In genomic region chr6:31740397-31741223, GRCh38 we compare ENCODE assay signal across 6 cellular contexts. TPM values are rescaled to one million over a fixed set of nuclear protein-coding genes. Genes with fewer than 3 reads are reported as not detected.
A peak's percentile ranks its signal among the peaks of the same experiment; 100 is the strongest.
DNase-seq lines count a peak whose midpoint lies in the region; ATAC-seq and TF ChIP-seq lines count a peak whose summit lies in the region.

No MANE protein-coding gene starts in this region.

- peaks cover 35% of the 10 kb centered on the region for H3K4me1 ChIP-seq in A673 (ENCODE audit: insufficient read depth, low read length, poor library complexity, severe bottlenecking)
- H3K4me1 ChIP-seq in endocrine pancreas (ENCODE audit: control insufficient read depth, insufficient read depth, low read length), result peaks cover 4% of the 10 kb centered on the region

- BruUV-seq in A673 (replicated peaks; lab: Mats Ljungman, UMichigan), result no TSS peak

- DNase-seq in A673 (ENCODE audit: low spot score), result peak; percentile 55
- peak; percentile 73 for DNase-seq in KBM-7
- no peak for DNase-seq in sciatic nerve (ENCODE audit: low spot score)

- intact Hi-C loops in A673 (cut with micrococcal nuclease; ENCODE audit: unreplicated experiment) (no loop called here), sciatic nerve (cut with DNase I) (no loop called here)

- POLR2A ChIA-PET in A673 (lab: Charles Lee; ENCODE audit: low non-redundant PET), result interaction anchor here (0.8 kb wide), 1 partner anchor 82 kb away, joined by 4 read pairs; no protein-coding TSS in a partner anchor

- H3K27ac ChIP-seq in A673 (ENCODE audit: low read depth, low read length, poor library complexity, severe bottlenecking), result peak overlapping the region; percentile 95

- in situ Hi-C loops in KBM-7 (cut with MboI; ENCODE audit: low pct_unique_long_range_greater_than_20kb, low sequenced_read_pairs), result no loop called here

- H3K9ac ChIP-seq in endocrine pancreas (ENCODE audit: control insufficient read depth, insufficient read depth, low read length), result peak overlapping the region; percentile 27

- no peak for TF ChIP-seq CTCF in A673 (conservative IDR thresholded peaks at IDR 0.05; ENCODE audit: low read depth, low read length)

- H3K9me3 ChIP-seq in A673 (ENCODE audit: low read depth, low read length, poor library complexity, severe bottlenecking) (no peaks in the 10 kb centered on the region), endocrine pancreas (ENCODE audit: control insufficient read depth, low read length) (no peaks in the 10 kb centered on the region)

- H3K4me3 ChIP-seq in A673 (ENCODE audit: low read depth, low read length, poor library complexity, severe bottlenecking) (peak overlapping the region; percentile 71), endocrine pancreas (ENCODE audit: control insufficient read depth, insufficient read depth, low read length) (no peak overlapping the region)

- CTCF ChIA-PET in A673 (lab: Charles Lee), result interaction anchor here (0.6 to 2.0 kb wide), 2 partner anchors 29 to 90 kb away, joined by 3 to 12 read pairs; no protein-coding TSS in a partner anchor

- H3K27me3 ChIP-seq in A673 (replicated peaks; ENCODE audit: insufficient read depth, low read depth, low read length, poor library complexity) (no peaks in the 10 kb centered on the region), endocrine pancreas (ENCODE audit: control insufficient read depth, insufficient read depth, low read length) (no peaks in the 10 kb centered on the region)

- H3K36me3 ChIP-seq in A673 (ENCODE audit: insufficient read depth, low read length, poor library complexity, severe bottlenecking) (peaks cover 35% of the 10 kb centered on the region), endocrine pancreas (ENCODE audit: control insufficient read depth, insufficient read depth, low read length) (no peaks in the 10 kb centered on the region)

- ATAC-seq in sciatic nerve (peak; percentile 1), HG03045 (IDR thresholded peaks at IDR 0.05; ENCODE audit: unreplicated experiment) (no peak), HG03025 (IDR thresholded peaks at IDR 0.05; ENCODE audit: low FRiP score, unreplicated experiment) (no peak)

RNA-seq across cellular contexts. Expression of gene MSH5, which starts 0.8 kb away (rescaled TPM):
- total RNA-seq in A673 (2021) (76.4 and 102 TPM in 2 replicates), sciatic nerve (21.2 TPM)

RNA-seq across cellular contexts. Expression of gene CLIC1, which starts 4.3 kb away (rescaled TPM):
- total RNA-seq in A673 (2021), result 371 and 431 TPM in 2 replicates
- total RNA-seq in sciatic nerve, result 239 TPM

RNA-seq across cellular contexts. Expression of gene DDAH2, which starts 11.5 kb away (rescaled TPM):
- total RNA-seq in A673 (2021) (68.2 and 86.7 TPM in 2 replicates), sciatic nerve (124 TPM)

RNA-seq across cellular contexts. Expression of gene MPIG6B, which starts 17.4 kb away (rescaled TPM):
- total RNA-seq in A673 (2021) (not detected in 2 replicates), sciatic nerve (0.62 TPM)

RNA-seq across cellular contexts. Expression of gene LY6G6C, which starts 19.1 kb away (rescaled TPM):
- 0.42 and 0.80 TPM in 2 replicates for total RNA-seq in A673 (2021)
- total RNA-seq in sciatic nerve, result 0.71 TPM
